In genomic region chr5:176535101-176535654, GRCh38 we compare ENCODE assay signal across 8 cellular contexts. TPM values are rescaled to one million over a fixed set of nuclear protein-coding genes. Genes with fewer than 3 reads are reported as not detected.
A peak's percentile ranks its signal among the peaks of the same experiment; 100 is the strongest.
DNase-seq lines count a peak whose midpoint lies in the region; ATAC-seq lines count a peak whose summit lies in the region.

No MANE protein-coding gene starts in this region.

- no peak for ATAC-seq in stimulated activated memory B cell treated with anti-CD40 and anti-IgM and Interleukin-4, amounts not matched to agents 10 μg/mL and 1 μg/mL and 100 μg/mL, for 72 hours
- ATAC-seq in HG03280 (IDR thresholded peaks at IDR 0.05; ENCODE audit: unreplicated experiment) (no peak), GM19395 (IDR thresholded peaks at IDR 0.05; ENCODE audit: unreplicated experiment) (no peak)

- H3K27me3 Mint-ChIP-seq in activated naive CD8-positive, alpha-beta T cell: no peaks in the 10 kb centered on the region
- no peaks in the 10 kb centered on the region for H3K27me3 Mint-ChIP-seq in stimulated activated memory B cell treated with anti-CD40 and anti-IgM and Interleukin-4, amounts not matched to agents 10 μg/mL and 1 μg/mL and 100 μg/mL, for 72 hours

- H3K9me3 Mint-ChIP-seq in activated naive CD8-positive, alpha-beta T cell (ENCODE audit: low read depth): no peaks in the 10 kb centered on the region
- no peaks in the 10 kb centered on the region for H3K9me3 Mint-ChIP-seq in stimulated activated memory B cell treated with anti-CD40 and anti-IgM and Interleukin-4, amounts not matched to agents 10 μg/mL and 1 μg/mL and 100 μg/mL, for 72 hours

- H3K4me3 ChIP-seq in MG63: peak overlapping the region; percentile 80

- peak overlapping the region; percentile 99 for H3K27ac Mint-ChIP-seq in activated naive CD8-positive, alpha-beta T cell
- H3K27ac Mint-ChIP-seq in stimulated activated memory B cell treated with anti-CD40 and anti-IgM and Interleukin-4, amounts not matched to agents 10 μg/mL and 1 μg/mL and 100 μg/mL, for 72 hours: peak overlapping the region; percentile 93

- H3K9me3 ChIP-seq in MG63: no peaks in the 10 kb centered on the region

- H3K36me3 ChIP-seq in MG63: peaks cover 53% of the 10 kb centered on the region

- DNase-seq in Daoy (ENCODE audit: low read depth) (peak; percentile 58), MG63 (peak; percentile 40), inferior parietal cortex (ENCODE audit: extremely low spot score) (peak; percentile 23), NCI-H524 (lab: John Stamatoyannopoulos, UW) (no peak)

- peak overlapping the region; percentile 97 for H3K4me3 Mint-ChIP-seq in activated naive CD8-positive, alpha-beta T cell
- peak overlapping the region; percentile 91 for H3K4me3 Mint-ChIP-seq in stimulated activated memory B cell treated with anti-CD40 and anti-IgM and Interleukin-4, amounts not matched to agents 10 μg/mL and 1 μg/mL and 100 μg/mL, for 72 hours

- peaks cover 58% of the 10 kb centered on the region for H3K4me1 Mint-ChIP-seq in activated naive CD8-positive, alpha-beta T cell (ENCODE audit: low read depth)
- H3K4me1 Mint-ChIP-seq in stimulated activated memory B cell treated with anti-CD40 and anti-IgM and Interleukin-4, amounts not matched to agents 10 μg/mL and 1 μg/mL and 100 μg/mL, for 72 hours: peaks cover 56% of the 10 kb centered on the region

- H3K36me3 Mint-ChIP-seq in activated naive CD8-positive, alpha-beta T cell: peaks cover 2% of the 10 kb centered on the region
- H3K36me3 Mint-ChIP-seq in stimulated activated memory B cell treated with anti-CD40 and anti-IgM and Interleukin-4, amounts not matched to agents 10 μg/mL and 1 μg/mL and 100 μg/mL, for 72 hours: peaks cover 5% of the 10 kb centered on the region

- H3K27me3 ChIP-seq in MG63: no peaks in the 10 kb centered on the region

RNA-seq across cellular contexts. Expression of gene RNF44, which starts 2.0 kb away (rescaled TPM):
- total RNA-seq in Daoy (2014; rRNA removed; shearing (Covaris generic)): 9.5 and 10.4 TPM in 2 replicates
- total RNA-seq in MG63 (2014; rRNA removed; shearing (Covaris generic); ENCODE audit: low replicate concordance): 0.17 and 4.4 TPM in 2 replicates

RNA-seq across cellular contexts. Expression of gene CDHR2, which starts 14.0 kb away (rescaled TPM):
- 0.36 TPM in 1 of 2 replicates, not detected in the other for total RNA-seq in Daoy (2014; rRNA removed; shearing (Covaris generic))
- not detected in 2 replicates for total RNA-seq in MG63 (2014; rRNA removed; shearing (Covaris generic); ENCODE audit: low replicate concordance)

Comparison
In these comparisons a context has a peak if more than half of its experiments do, and no peak if none do; other contexts are left out.
1. DNase-seq: peak in Daoy (single experiment), MG63 (single experiment) and inferior parietal cortex (single experiment); none in NCI-H524 (0 of 2).